In genomic region chr1:154954541-154954940, GRCh38 we compare ENCODE assay signal across 9 cellular contexts. TPM values are rescaled to one million over a fixed set of nuclear protein-coding genes. Genes with fewer than 3 reads are reported as not detected.
DNase-seq lines count a peak whose midpoint lies in the region; ATAC-seq and TF ChIP-seq lines count a peak whose summit lies in the region.
"Had no signal": no experiment of that assay in that cellular context is flagged by ENCODE, and none has a peak within 500 bp of the region (broad histone marks: within the 10 kb centered on the region; RNA-seq: fewer than 3 reads in every experiment).

No MANE protein-coding gene starts in this region.

- no peak for ATAC-seq in CD8-positive, alpha-beta T cell
- ATAC-seq in GM18907 (IDR thresholded peaks at IDR 0.05; ENCODE audit: unreplicated experiment) (no peak), HG02870 (IDR thresholded peaks at IDR 0.05; ENCODE audit: unreplicated experiment) (no peak), GM18868 (IDR thresholded peaks at IDR 0.05; ENCODE audit: unreplicated experiment) (no peak)

- no peaks in the 10 kb centered on the region for H4K20me1 ChIP-seq in KMS-11 (ENCODE audit: insufficient read depth)

- peak overlapping the region; percentile 99 for H3K4me3 Mint-ChIP-seq in CD8-positive, alpha-beta T cell

- peaks cover 73% of the 10 kb centered on the region for H3K4me1 Mint-ChIP-seq in CD8-positive, alpha-beta T cell (ENCODE audit: low read depth)

- peak overlapping the region; percentile 99 for H3K27ac Mint-ChIP-seq in CD8-positive, alpha-beta T cell
- H3K27ac Mint-ChIP-seq: dendritic cell treated with granulocyte-macrophage colony-stimulating factor and Interleukin-4, amounts not matched to agents 40 ng/mL and 50 ng/mL, for 4 days had no signal

- peak overlapping the region; percentile 62 for H3K4me2 ChIP-seq in KMS-11
- peak overlapping the region; percentile 76 for H3K4me2 ChIP-seq in neuronal stem cell (ENCODE audit: insufficient read depth, low read length, poor library complexity, severe bottlenecking)

- H3K18ac ChIP-seq in neuronal stem cell (ENCODE audit: low read length), result no peak overlapping the region

- peaks cover 10% of the 10 kb centered on the region for H3K79me1 ChIP-seq in neuronal stem cell (ENCODE audit: low read depth, low read length)

- no peak overlapping the region for H2BK5ac ChIP-seq in neuronal stem cell (ENCODE audit: low read length)

- H3K27ac ChIP-seq in CD8-positive, alpha-beta T cell (ENCODE audit: low read depth, low read length), result peak overlapping the region; percentile 98
- H3K27ac ChIP-seq in KMS-11 (peak overlapping the region; percentile 80), colonic mucosa (no peak overlapping the region), neuronal stem cell (replicated peaks; ENCODE audit: low read length) (peak overlapping the region; percentile 97)

- H3K27me3 ChIP-seq in CD8-positive, alpha-beta T cell (ENCODE audit: insufficient read depth, low read length), result no peaks in the 10 kb centered on the region
- H3K27me3 ChIP-seq in KMS-11 (ENCODE audit: insufficient read depth, low read depth), result no peaks in the 10 kb centered on the region
- no peaks in the 10 kb centered on the region for H3K27me3 ChIP-seq in colonic mucosa
- H3K27me3 ChIP-seq in neuronal stem cell (ENCODE audit: control insufficient read depth in 3 of 3, insufficient read depth in 3 of 3, low read depth in 1 of 3, low read length in 3 of 3), result no peaks in the 10 kb centered on the region

- no peaks in the 10 kb centered on the region for H3K9me3 ChIP-seq in CD8-positive, alpha-beta T cell (ENCODE audit: low read length)
- H3K9me3 ChIP-seq in colonic mucosa (no peaks in the 10 kb centered on the region), neuronal stem cell (replicated peaks in 1 of 2; ENCODE audit: control insufficient read depth in 2 of 2, insufficient read depth in 1 of 2, low read depth in 1 of 2, low read length in 2 of 2) (no peaks in the 10 kb centered on the region)

- CTCF ChIA-PET in CD8-positive, alpha-beta T cell (lab: Charles Lee), result interaction anchor here (1.0 to 9.6 kb wide), 12 partner anchors 10 to 131 kb away, joined by 3 to 109 read pairs (median 5); partner anchors contain the start of genes CKS1B and PMVK

- H2BK12ac ChIP-seq in neuronal stem cell (ENCODE audit: low read length), result no peak overlapping the region

- H3K14ac ChIP-seq in neuronal stem cell (ENCODE audit: low read length), result no peak overlapping the region

- no peaks in the 10 kb centered on the region for H3K27me3 Mint-ChIP-seq in CD8-positive, alpha-beta T cell (ENCODE audit: low read depth)
- H3K27me3 Mint-ChIP-seq: dendritic cell treated with granulocyte-macrophage colony-stimulating factor and Interleukin-4, amounts not matched to agents 40 ng/mL and 50 ng/mL, for 4 days had no signal

- H2AFZ ChIP-seq in KMS-11 (ENCODE audit: low read depth) (peak overlapping the region; percentile 9; the same call in 1 of the 2 replicates), neuronal stem cell (ENCODE audit: low read length) (no peak overlapping the region)

- H3K23ac ChIP-seq in neuronal stem cell (ENCODE audit: low read depth, low read length, poor library complexity), result no peak overlapping the region

- no peak for TF ChIP-seq CTCF in CD8-positive, alpha-beta T cell (IDR thresholded peaks at IDR 0.05)
- TF ChIP-seq CTCF in KMS-11 (conservative IDR thresholded peaks at IDR 0.05; ENCODE audit: low read depth, low read length), result no peak
- TF ChIP-seq CTCF in colonic mucosa (IDR thresholded peaks at IDR 0.05), result no peak

- H3K9ac ChIP-seq in KMS-11 (peak overlapping the region; percentile 60), colonic mucosa (ENCODE audit: low read depth in 2 of 2, low read length in 2 of 2) (peak overlapping the region; percentile 27 to 85), neuronal stem cell (ENCODE audit: low read depth, low read length, poor library complexity) (no peak overlapping the region)

- DNase-seq in CD8-positive, alpha-beta T cell, result no peak
- DNase-seq in colonic mucosa (no peak), neuronal stem cell (ENCODE audit: low spot score) (no peak), NCI-H2196 (lab: John Stamatoyannopoulos, UW; ENCODE audit: unreplicated experiment) (no peak)

- peaks cover 16% of the 10 kb centered on the region for H3K36me3 ChIP-seq in CD8-positive, alpha-beta T cell (ENCODE audit: insufficient read depth, low read length)
- H3K36me3 ChIP-seq in KMS-11 (ENCODE audit: insufficient read depth) (no peaks in the 10 kb centered on the region), colonic mucosa (no peaks in the 10 kb centered on the region), neuronal stem cell (replicated peaks in 1 of 2; ENCODE audit: control insufficient read depth in 2 of 2, insufficient read depth in 2 of 2, low read length in 2 of 2) (peaks cover 23 to 39% of the 10 kb centered on the region in 2 donors)

- no peak overlapping the region for H2AK5ac ChIP-seq in neuronal stem cell (ENCODE audit: low read depth, low read length)

- no peak overlapping the region for H4K91ac ChIP-seq in neuronal stem cell (ENCODE audit: low read depth, low read length, poor library complexity)

- H4K8ac ChIP-seq in neuronal stem cell (ENCODE audit: low read depth, low read length), result no peak overlapping the region

- no CpG with 5 or more reads among the region's 3 CpGs for WGBS in neuronal stem cell (ENCODE audit: extremely low coverage in 2 of 2, insufficient read length in 2 of 2, insufficient replicate concordance in 1 of 2), 2 donors

- no peak overlapping the region for H3K4ac ChIP-seq in neuronal stem cell (ENCODE audit: low read length)

- peaks cover 59% of the 10 kb centered on the region for H3K4me1 ChIP-seq in CD8-positive, alpha-beta T cell (ENCODE audit: insufficient read depth, low read length)
- H3K4me1 ChIP-seq in KMS-11 (ENCODE audit: low read depth, poor library complexity, severe bottlenecking) (peaks cover 62% of the 10 kb centered on the region), colonic mucosa (peaks cover 7% of the 10 kb centered on the region), neuronal stem cell (ENCODE audit: control insufficient read depth in 2 of 2, insufficient read depth in 1 of 2, low read depth in 1 of 2, low read length in 2 of 2) (peaks cover 27 to 28% of the 10 kb centered on the region in 2 donors)

- H2BK120ac ChIP-seq in neuronal stem cell (ENCODE audit: low read depth, low read length), result no peak overlapping the region

- H3K4me3 ChIP-seq in CD8-positive, alpha-beta T cell (ENCODE audit: low read depth, low read length), result peak overlapping the region; percentile 71
- H3K4me3 ChIP-seq in KMS-11 (IDR thresholded peaks at IDR 0.05; ENCODE audit: insufficient read depth, low read depth, low read length) (no peak overlapping the region), colonic mucosa (peak overlapping the region; percentile 51), neuronal stem cell (ENCODE audit: low read length in 2 of 2) (peak overlapping the region; percentile 59 to 84)

- no peaks in the 10 kb centered on the region for H3K9me3 Mint-ChIP-seq in CD8-positive, alpha-beta T cell
- H3K9me3 Mint-ChIP-seq: dendritic cell treated with granulocyte-macrophage colony-stimulating factor and Interleukin-4, amounts not matched to agents 40 ng/mL and 50 ng/mL, for 4 days had no signal

- H3K79me2 ChIP-seq in KMS-11 (ENCODE audit: insufficient read depth, low read depth), result peaks cover 37% of the 10 kb centered on the region

- H3K36me3 Mint-ChIP-seq in CD8-positive, alpha-beta T cell, result peaks cover 44% of the 10 kb centered on the region

- intact Hi-C loops in CD8-positive, alpha-beta T cell (cut with DNase I, micrococcal nuclease), result loop anchor here in 1 of 2 experiments (5.0 to 10.0 kb wide), 2 partner anchors 547 to 630 kb away; partner anchors contain the start of genes AQP10, ATP8B2 and IL6R
- intact Hi-C loops in colonic mucosa (cut with DNase I), result no loop called here

- H2BK15ac ChIP-seq in neuronal stem cell (ENCODE audit: low read length), result no peak overlapping the region

- POLR2A ChIA-PET in CD8-positive, alpha-beta T cell (lab: Charles Lee), result interaction anchor here (0.6 to 6.0 kb wide), 11 partner anchors 9 to 621 kb away, joined by 3 to 52 read pairs (median 6); partner anchors contain the start of genes ADAM15, CKS1B, FLAD1 and PMVK

RNA-seq across cellular contexts. Expression of gene PBXIP1, which starts 1.4 kb away (rescaled TPM):
- total RNA-seq in CD8-positive, alpha-beta T cell, result 100 to 1,000 TPM; 315 to 319 TPM
- 10 to 100 TPM; 22.0 to 51.4 TPM for total RNA-seq in colonic mucosa
- polyA plus RNA-seq in neuronal stem cell (2013, experiment 1 of 2), result 21.9 TPM
- 21.6 TPM for polyA plus RNA-seq in neuronal stem cell (2013, experiment 2 of 2)

RNA-seq across cellular contexts. Expression of gene PYGO2, which starts 7.0 kb away (rescaled TPM):
- total RNA-seq in CD8-positive, alpha-beta T cell, result 10 to 100 TPM; 25.1 to 26.7 TPM
- total RNA-seq in colonic mucosa, result 10 to 100 TPM; 25.8 to 33.8 TPM
- 48.6 TPM for polyA plus RNA-seq in neuronal stem cell (2013, experiment 1 of 2)
- 48.1 TPM for polyA plus RNA-seq in neuronal stem cell (2013, experiment 2 of 2)

RNA-seq across cellular contexts. Expression of gene SHC1, which starts 16.0 kb away (rescaled TPM):
- 10 to 100 TPM; 54.5 to 58.3 TPM for total RNA-seq in CD8-positive, alpha-beta T cell
- total RNA-seq in colonic mucosa, result 100 to 1,000 TPM in 1 of 2 donors, 10 to 100 TPM in 1; 98.3 to 104 TPM
- polyA plus RNA-seq in neuronal stem cell (2013, experiment 1 of 2), result 95.8 TPM
- polyA plus RNA-seq in neuronal stem cell (2013, experiment 2 of 2), result 97.1 TPM

RNA-seq across cellular contexts. Expression of gene PMVK, which starts 18.0 kb away (rescaled TPM):
- 1 to 10 TPM; 6.7 to 7.3 TPM for total RNA-seq in CD8-positive, alpha-beta T cell
- total RNA-seq in colonic mucosa, result 10 to 100 TPM; 32.0 to 46.5 TPM
- polyA plus RNA-seq in neuronal stem cell (2013, experiment 1 of 2), result 23.2 TPM
- polyA plus RNA-seq in neuronal stem cell (2013, experiment 2 of 2), result 23.3 TPM

RNA-seq across cellular contexts. Expression of gene CKS1B, which starts 19.9 kb away (rescaled TPM):
- total RNA-seq in CD8-positive, alpha-beta T cell, result 1 to 10 TPM; 2.3 to 2.9 TPM
- total RNA-seq in colonic mucosa, result 10 to 100 TPM; 49.5 to 76.5 TPM
- polyA plus RNA-seq in neuronal stem cell (2013, experiment 1 of 2), result 629 TPM
- 633 TPM for polyA plus RNA-seq in neuronal stem cell (2013, experiment 2 of 2)

Comparison
In these comparisons a context has a peak if more than half of its experiments do, and no peak if none do; other contexts are left out.
1. RNA of gene PBXIP1, which starts 1.4 kb away (total RNA-seq): 315 to 319 TPM in CD8-positive, alpha-beta T cell; 22.0 to 51.4 TPM in colonic mucosa; every median in the first group is over 4 times any median in the second.